ENCODE assay signal across 1 cellular context in genomic region chr16:16417914-16418544, GRCh38. TPM values are rescaled to one million over a fixed set of nuclear protein-coding genes. Genes with fewer than 3 reads are reported as not detected.
"Had no signal": no experiment of that assay in that cellular context is flagged by ENCODE, and none has a peak within 500 bp of the region (broad histone marks: within the 10 kb centered on the region; RNA-seq: fewer than 3 reads in every experiment).

No MANE protein-coding gene starts in this region.

RNA-seq across cellular contexts. Expression of gene NPIPA7, which starts 39.1 kb away (rescaled TPM):
- total RNA-seq: ascending aorta had no signal
